ENCODE assay signal across 6 cellular contexts in genomic region chr15:99926531-99926930, GRCh38.
DNase-seq lines count a peak whose midpoint lies in the region; ATAC-seq and TF ChIP-seq lines count a peak whose summit lies in the region.
"Not testable (repeated sequence)": the region's sequence is repeated elsewhere in the genome, so short reads cannot be mapped to it uniquely, and the experiment has no call there.

No MANE protein-coding gene starts in this region.

- not testable (repeated sequence) for H3K27ac Mint-ChIP-seq in activated naive CD4-positive, alpha-beta T cell treated with anti-CD3 and anti-CD28 coated beads, Interleukin-2, amount 10 ng/mL, durations not matched to agents 7 days and 5 days; endodermal cell; stimulated activated effector memory CD8-positive, alpha-beta T cell treated with anti-CD3 and anti-CD28 coated beads, Interleukin-12 subunit alpha, Interleukin-12 subunit beta, amount 100 ng/mL, for 72 hours

- peaks cover 31% of the 10 kb centered on the region for H3K27me3 Mint-ChIP-seq in activated naive CD4-positive, alpha-beta T cell treated with anti-CD3 and anti-CD28 coated beads, Interleukin-2, amount 10 ng/mL, durations not matched to agents 7 days and 5 days
- H3K27me3 Mint-ChIP-seq in endodermal cell (ENCODE audit: insufficient read depth) = peaks cover 69% of the 10 kb centered on the region

- intact Hi-C loops in right cardiac atrium (cut with DNase I) = not testable (repeated sequence)

- H3K36me3 ChIP-seq in endodermal cell (ENCODE audit: control insufficient read depth, insufficient read depth, low read length) = not testable (repeated sequence)

- H3K4me1 ChIP-seq in endodermal cell (ENCODE audit: control insufficient read depth, insufficient read depth, low read length); right cardiac atrium (ENCODE audit: control insufficient read depth, insufficient read depth, low read length): not testable (repeated sequence)

- not testable (repeated sequence) for ATAC-seq in right cardiac atrium; stimulated activated effector memory CD8-positive, alpha-beta T cell treated with anti-CD3 and anti-CD28 coated beads, Interleukin-12 subunit alpha, Interleukin-12 subunit beta, amount 100 ng/mL, for 72 hours

- H3K4me1 Mint-ChIP-seq in activated naive CD4-positive, alpha-beta T cell treated with anti-CD3 and anti-CD28 coated beads, Interleukin-2, amount 10 ng/mL, durations not matched to agents 7 days and 5 days = peaks cover 23% of the 10 kb centered on the region
- H3K4me1 Mint-ChIP-seq in endodermal cell = peaks cover 11% of the 10 kb centered on the region
- peaks cover 16% of the 10 kb centered on the region for H3K4me1 Mint-ChIP-seq in stimulated activated effector memory CD8-positive, alpha-beta T cell treated with anti-CD3 and anti-CD28 coated beads, Interleukin-12 subunit alpha, Interleukin-12 subunit beta, amount 100 ng/mL, for 72 hours

- H3K27me3 ChIP-seq in endodermal cell (ENCODE audit: control insufficient read depth, insufficient read depth, low read length, poor library complexity, severe bottlenecking) = peaks cover 46% of the 10 kb centered on the region
- not testable (repeated sequence) for H3K27me3 ChIP-seq in right cardiac atrium (ENCODE audit: control insufficient read depth, insufficient read depth)

- not testable (repeated sequence) for H3K4me3 Mint-ChIP-seq in activated naive CD4-positive, alpha-beta T cell treated with anti-CD3 and anti-CD28 coated beads, Interleukin-2, amount 10 ng/mL, durations not matched to agents 7 days and 5 days
- H3K4me3 Mint-ChIP-seq in endodermal cell = peak overlapping the region; percentile 70
- H3K4me3 Mint-ChIP-seq in stimulated activated effector memory CD8-positive, alpha-beta T cell treated with anti-CD3 and anti-CD28 coated beads, Interleukin-12 subunit alpha, Interleukin-12 subunit beta, amount 100 ng/mL, for 72 hours = peak overlapping the region; percentile 60

- WGBS in endodermal cell (ENCODE audit: insufficient coverage in 1 of 2, insufficient read length in 1 of 2), 2 experiments = no CpG with 5 or more reads among the region's 48 CpGs
- WGBS in right cardiac atrium = no CpG with 5 or more reads among the region's 48 CpGs

- not testable (repeated sequence) for H3K9me3 Mint-ChIP-seq in activated naive CD4-positive, alpha-beta T cell treated with anti-CD3 and anti-CD28 coated beads, Interleukin-2, amount 10 ng/mL, durations not matched to agents 7 days and 5 days; endodermal cell; stimulated activated effector memory CD8-positive, alpha-beta T cell treated with anti-CD3 and anti-CD28 coated beads, Interleukin-12 subunit alpha, Interleukin-12 subunit beta, amount 100 ng/mL, for 72 hours

- not testable (repeated sequence) for H3K36me3 Mint-ChIP-seq in activated naive CD4-positive, alpha-beta T cell treated with anti-CD3 and anti-CD28 coated beads, Interleukin-2, amount 10 ng/mL, durations not matched to agents 7 days and 5 days; endodermal cell (ENCODE audit: low read depth); stimulated activated effector memory CD8-positive, alpha-beta T cell treated with anti-CD3 and anti-CD28 coated beads, Interleukin-12 subunit alpha, Interleukin-12 subunit beta, amount 100 ng/mL, for 72 hours

- DNase-seq in activated CD4-positive, alpha-beta T cell treated with anti-CD3 and anti-CD28 coated beads, Interleukin-2, amount 50 U/mL, for 1 hour = peak; percentile 17
- DNase-seq in activated T-helper 1 cell treated with Interleukin-2 at 50 U/mL for 16 hours (ENCODE audit: low read depth) = peak; percentile 25
- DNase-seq in activated naive CD4-positive, alpha-beta T cell treated with anti-CD3 and anti-CD28 coated beads, Interleukin-2, amount 10 ng/mL, durations not matched to agents 7 days and 5 days = peak; percentile 49
- not testable (repeated sequence) for DNase-seq in endodermal cell; right cardiac atrium; stimulated activated effector memory CD8-positive, alpha-beta T cell treated with anti-CD3 and anti-CD28 coated beads, Interleukin-12 subunit alpha, Interleukin-12 subunit beta, amount 100 ng/mL, for 72 hours (ENCODE audit: low spot score in 2 of 2)

- not testable (repeated sequence) for TF ChIP-seq CTCF in endodermal cell (conservative IDR thresholded peaks at IDR 0.05)

- not testable (repeated sequence) for H3K27ac ChIP-seq in endodermal cell (ENCODE audit: low read depth, low read length); right cardiac atrium (ENCODE audit: low read length)

- H3K9ac ChIP-seq in endodermal cell (ENCODE audit: extremely low read depth, low read length, poor library complexity, severe bottlenecking) = not testable (repeated sequence)

- CTCF ChIA-PET in activated naive CD4-positive, alpha-beta T cell treated with anti-CD3 and anti-CD28 coated beads, Interleukin-2, amount 10 ng/mL, durations not matched to agents 7 days and 5 days (lab: Charles Lee) = interaction anchor here (1.2 kb wide), 1 partner anchor 413 kb away, joined by 5 read pairs; no protein-coding TSS in a partner anchor

- H3K4me3 ChIP-seq in endodermal cell (ENCODE audit: low read length) = not testable (repeated sequence)
- peak overlapping the region; percentile 47 for H3K4me3 ChIP-seq in right cardiac atrium (ENCODE audit: low read length)

- H3K9me3 ChIP-seq in endodermal cell (ENCODE audit: control insufficient read depth, low read length); right cardiac atrium (ENCODE audit: control insufficient read depth, low read length): not testable (repeated sequence)
